In the genomic region with DNA sequence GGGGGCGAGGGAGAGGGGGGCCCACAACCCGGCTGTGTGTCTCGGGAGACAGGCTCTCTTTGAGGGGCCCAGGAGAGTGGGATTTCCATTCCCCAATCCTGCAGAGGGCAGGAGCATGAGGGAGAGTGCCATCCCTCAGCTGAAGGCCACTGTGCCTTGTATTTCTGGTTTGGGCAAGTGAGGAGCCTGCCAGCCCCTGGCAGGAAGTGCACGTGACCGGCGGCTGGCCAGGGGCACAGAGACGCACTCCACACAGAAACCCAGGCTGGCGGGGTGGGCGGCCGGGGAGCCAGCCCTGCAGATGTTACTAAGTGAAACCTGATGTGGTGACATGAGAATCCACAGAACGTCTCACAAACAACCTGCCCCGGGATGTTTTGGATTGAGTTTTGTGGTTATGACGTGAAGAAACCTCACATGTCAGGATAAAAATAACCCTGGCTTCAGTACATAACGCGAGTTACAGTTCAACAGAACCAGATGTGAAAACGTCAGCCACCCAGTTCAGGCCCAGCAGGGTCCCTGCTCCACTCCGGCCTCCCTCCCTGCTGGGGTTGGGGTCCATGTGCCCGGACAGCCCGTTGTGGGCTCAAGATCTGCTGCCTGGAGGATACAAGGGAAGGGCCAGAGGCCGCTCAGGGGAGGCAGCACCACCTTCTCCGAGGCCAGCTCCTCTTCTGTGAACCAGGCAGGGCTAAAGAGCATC, we compare ENCODE assay signal across 8 cellular contexts. TPM values are rescaled to one million over a fixed set of nuclear protein-coding genes. Genes with fewer than 3 reads are reported as not detected.
DNase-seq lines count a peak whose midpoint lies in the region; ATAC-seq and TF ChIP-seq lines count a peak whose summit lies in the region.

No MANE protein-coding gene starts in this region.

- peak overlapping the region in 1 of 5 experiments; percentile 10 for H3K4me3 Mint-ChIP-seq in brain

- TF ChIP-seq CTCF in brain (conservative IDR thresholded peaks at IDR 0.05) (no peak), lower leg skin (IDR thresholded peaks at IDR 0.05) (no peak)

- no peak overlapping the region for H3K4me3 ChIP-seq in lower leg skin (ENCODE audit: low read depth, poor library complexity, severe bottlenecking)

- ATAC-seq in GM18519 (IDR thresholded peaks at IDR 0.05; ENCODE audit: low FRiP score, unreplicated experiment) (peak; percentile 77), HG02973 (IDR thresholded peaks at IDR 0.05; ENCODE audit: unreplicated experiment) (peak; percentile 85)

- POLR2A ChIA-PET in HEK293T (lab: Yijun Ruan, JAX): no interaction called here

- CTCF ChIA-PET in HEK293T (lab: Yijun Ruan, JAX): interaction anchor here (1.0 kb wide), 1 partner anchor 31 kb away, joined by 3 read pairs; no protein-coding TSS in a partner anchor

- no peak for TF ChIP-seq POLR2A in lower leg skin (IDR thresholded peaks at IDR 0.05)

- H3K4me1 Mint-ChIP-seq in brain: peaks cover 64% of the 10 kb centered on the region

- H3K27me3 Mint-ChIP-seq in brain: peaks cover 3% of the 10 kb centered on the region

- 8 to 18% methylated on average over 21 of the region's 21 CpGs for WGBS in lower leg skin, 2 donors

- peaks cover 0 to 4% (median 0%) of the 10 kb centered on the region in 5 experiments for H3K9me3 Mint-ChIP-seq in brain

- H3K36me3 Mint-ChIP-seq in brain: peaks cover 16% of the 10 kb centered on the region

- DNase-seq in T-helper 2 cell (peak in 4 of 5 experiments; percentile 34 to 97 (median 62)), lower leg skin (ENCODE audit: low spot score in 2 of 2) (peak; percentile 71 to 94), D341Med (ENCODE audit: low spot score) (no peak), HEK293T (ENCODE audit: extremely low spot score) (no peak)
- peak; percentile 79 to 82 for DNase-seq in stimulated activated CD8-positive, alpha-beta memory T cell treated with anti-CD3 and anti-CD28 coated beads, Interleukin-7, amount 100 ng/mL, for 48 hours (ENCODE audit: extremely low read depth in 1 of 2, low read depth in 1 of 2)

- intact Hi-C loops in lower leg skin (cut with DNase I; ENCODE audit: low total_unique reads): no loop called here

- peak overlapping the region; percentile 58 to 93 (median 90) for H3K27ac Mint-ChIP-seq in brain

TF ChIP-seq in HEK293T, 16 proteins besides CTCF, POLR2A, EP300 and RAD21:
- TF ChIP-seq LEF1 (IDR thresholded peaks at IDR 0.05; ENCODE audit: borderline replicate concordance) (no peak), SUZ12 (IDR thresholded peaks at IDR 0.05) (no peak), CTBP1 (IDR thresholded peaks at IDR 0.05; ENCODE audit: borderline replicate concordance) (no peak), L3MBTL2 (conservative IDR thresholded peaks at IDR 0.05) (no peak), ZNF384 (IDR thresholded peaks at IDR 0.05) (no peak), NFRKB (IDR thresholded peaks at IDR 0.05) (no peak), HDGF (IDR thresholded peaks at IDR 0.05; ENCODE audit: borderline replicate concordance) (no peak), TARDBP (IDR thresholded peaks at IDR 0.05) (no peak), SP1 (IDR thresholded peaks at IDR 0.05) (no peak), BHLHE40 (IDR thresholded peaks at IDR 0.05; ENCODE audit: borderline replicate concordance) (no peak), FOXM1 (IDR thresholded peaks at IDR 0.05; ENCODE audit: borderline replicate concordance) (no peak), FOXA1 (IDR thresholded peaks at IDR 0.05) (no peak), FOXK2 (IDR thresholded peaks at IDR 0.05) (no peak), ELF4 (IDR thresholded peaks at IDR 0.05) (no peak), ARNT (IDR thresholded peaks at IDR 0.05) (no peak)
- TF ChIP-seq, protein P1, sequence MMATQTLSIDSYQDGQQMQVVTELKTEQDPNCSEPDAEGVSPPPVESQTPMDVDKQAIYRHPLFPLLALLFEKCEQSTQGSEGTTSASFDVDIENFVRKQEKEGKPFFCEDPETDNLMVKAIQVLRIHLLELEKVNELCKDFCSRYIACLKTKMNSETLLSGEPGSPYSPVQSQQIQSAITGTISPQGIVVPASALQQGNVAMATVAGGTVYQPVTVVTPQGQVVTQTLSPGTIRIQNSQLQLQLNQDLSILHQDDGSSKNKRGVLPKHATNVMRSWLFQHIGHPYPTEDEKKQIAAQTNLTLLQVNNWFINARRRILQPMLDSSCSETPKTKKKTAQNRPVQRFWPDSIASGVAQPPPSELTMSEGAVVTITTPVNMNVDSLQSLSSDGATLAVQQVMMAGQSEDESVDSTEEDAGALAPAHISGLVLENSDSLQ (IDR thresholded peaks at IDR 0.05): no peak

RNA-seq across cellular contexts. Expression of a gene that starts 51.7 kb away (rescaled TPM):
- polyA plus RNA-seq in brain (ENCODE audit: insufficient read depth, low read depth, low replicate concordance): 231 TPM
- 10 to 100 TPM; 18.4 to 55.5 (median 25.2) TPM for total RNA-seq in lower leg skin

Comparison
In these comparisons a context has a peak if more than half of its experiments do, and no peak if none do; other contexts are left out.
1. DNase-seq: peak in T-helper 2 cell (4 of 5), lower leg skin (2 of 2) and stimulated activated CD8-positive, alpha-beta memory T cell treated with anti-CD3 and anti-CD28 coated beads, Interleukin-7, amount 100 ng/mL, for 48 hours (2 of 2); none in D341Med (single experiment) and HEK293T (single experiment).